Comparison of ENCODE assay signal across 8 cellular contexts in genomic region chr4:15690020-15690809, GRCh38. TPM values are rescaled to one million over a fixed set of nuclear protein-coding genes. Genes with fewer than 3 reads are reported as not detected.
DNase-seq lines count a peak whose midpoint lies in the region; ATAC-seq and TF ChIP-seq lines count a peak whose summit lies in the region.

No MANE protein-coding gene starts in this region.

- H3K4me1 Mint-ChIP-seq in activated T-cell treated with anti-CD3 and anti-CD28 coated beads, Interleukin-2, amount 50 U/mL, for 24 hours (ENCODE audit: low read depth) = peaks cover 8% of the 10 kb centered on the region

- H3K27me3 ChIP-seq in neutrophil = no peaks in the 10 kb centered on the region

- H3K27ac Mint-ChIP-seq in activated T-cell treated with anti-CD3 and anti-CD28 coated beads, Interleukin-2, amount 50 U/mL, for 24 hours = no peak overlapping the region

- H3K9me3 Mint-ChIP-seq in activated T-cell treated with anti-CD3 and anti-CD28 coated beads, Interleukin-2, amount 50 U/mL, for 24 hours = no peaks in the 10 kb centered on the region

- H3K36me3 ChIP-seq in neutrophil = peaks cover 16% of the 10 kb centered on the region

- DNase-seq in GM03348 (ENCODE audit: low spot score) (peak; percentile 71), RPMI7951 (ENCODE audit: low read depth) (peak; percentile 93), fibroblast of mammary gland (ENCODE audit: low read depth) (peak; percentile 81), SHP77 (lab: John Stamatoyannopoulos, UW) (no peak)
- no peak for DNase-seq in activated T-cell treated with anti-CD3 and anti-CD28 coated beads, Interleukin-2, amount 50 U/mL, for 24 hours

- ATAC-seq in HG03039 (IDR thresholded peaks at IDR 0.05; ENCODE audit: unreplicated experiment) = no peak
- no peak for ATAC-seq in GM19395 (IDR thresholded peaks at IDR 0.05; ENCODE audit: unreplicated experiment)

- H3K36me3 Mint-ChIP-seq in activated T-cell treated with anti-CD3 and anti-CD28 coated beads, Interleukin-2, amount 50 U/mL, for 24 hours (ENCODE audit: low read depth) = peaks cover 35% of the 10 kb centered on the region

- H3K4me1 ChIP-seq in neutrophil (ENCODE audit: control insufficient read depth in 1 of 2, insufficient read depth in 1 of 2, low read depth in 1 of 2, low read length in 1 of 2) = peaks cover 98 to 100% of the 10 kb centered on the region in 2 experiments

- H3K4me3 Mint-ChIP-seq in activated T-cell treated with anti-CD3 and anti-CD28 coated beads, Interleukin-2, amount 50 U/mL, for 24 hours = no peak overlapping the region

- H3K27me3 Mint-ChIP-seq in activated T-cell treated with anti-CD3 and anti-CD28 coated beads, Interleukin-2, amount 50 U/mL, for 24 hours = no peaks in the 10 kb centered on the region

- no peak for TF ChIP-seq CTCF in fibroblast of mammary gland (conservative IDR thresholded peaks at IDR 0.05; ENCODE audit: control insufficient read depth, insufficient read depth, low read depth, low read length)
- TF ChIP-seq CTCF in neutrophil (IDR thresholded peaks at IDR 0.05) = peak; percentile 5

- H3K9me3 ChIP-seq in neutrophil = no peaks in the 10 kb centered on the region

- H3K4me3 ChIP-seq in fibroblast of mammary gland (ENCODE audit: control insufficient read depth, low read depth, low read length) (no peak overlapping the region), neutrophil (ENCODE audit: low read depth in 1 of 2, low read length in 1 of 2) (peak overlapping the region; percentile 33 to 63)

- peak overlapping the region; percentile 91 for H3K27ac ChIP-seq in neutrophil

RNA-seq across cellular contexts. Expression of gene FAM200B, which starts 8.6 kb away (rescaled TPM):
- total RNA-seq in RPMI7951 (2014; rRNA removed; shearing (Covaris generic)) = 57.0 and 58.6 TPM in 2 replicates

RNA-seq across cellular contexts. Expression of gene BST1, which starts 12.7 kb away (rescaled TPM):
- total RNA-seq in RPMI7951 (2014; rRNA removed; shearing (Covaris generic)) = 15.3 and 21.2 TPM in 2 replicates

RNA-seq across cellular contexts. Expression of gene FBXL5, which starts 35.1 kb away (rescaled TPM):
- 88.7 and 89.0 TPM in 2 replicates for total RNA-seq in RPMI7951 (2014; rRNA removed; shearing (Covaris generic))

Comparison
In these comparisons a context has a peak if more than half of its experiments do, and no peak if none do; other contexts are left out.
1. DNase-seq: peak in GM03348 (single experiment), RPMI7951 (single experiment) and fibroblast of mammary gland (single experiment); none in SHP77 (0 of 2) and activated T-cell treated with anti-CD3 and anti-CD28 coated beads, Interleukin-2, amount 50 U/mL, for 24 hours (single experiment).